Comparison of ENCODE assay signal across 8 cellular contexts in genomic region chr17:80263253-80264047, GRCh38. TPM values are rescaled to one million over a fixed set of nuclear protein-coding genes. Genes with fewer than 3 reads are reported as not detected.
DNase-seq lines count a peak whose midpoint lies in the region; ATAC-seq and TF ChIP-seq lines count a peak whose summit lies in the region.

No MANE protein-coding gene starts in this region.

- H3K4me3 ChIP-seq in DOHH2 (ENCODE audit: low read length) = peak overlapping the region; percentile 8; the same call in 1 of the 2 replicates
- peak overlapping the region in 54 of 59 donors; percentile 2 to 67 (median 36) for H3K4me3 ChIP-seq in dorsolateral prefrontal cortex
- H3K4me3 ChIP-seq in mononuclear cell (ENCODE audit: low read length) = peak overlapping the region; percentile 73
- H3K4me3 ChIP-seq in HAP-1 = no peak overlapping the region

- intact Hi-C loops in dorsolateral prefrontal cortex (cut with DNase I) = loop anchor here in 1 of 2 donors (5.0 kb wide), 1 partner anchor 116 kb away; the partner anchor contains the start of gene EIF4A3

- H3K27me3 ChIP-seq in DOHH2 (ENCODE audit: control insufficient read depth, low read length) = peaks cover 63% of the 10 kb centered on the region
- H3K27me3 ChIP-seq in dorsolateral prefrontal cortex = no peaks in the 10 kb centered on the region
- H3K27me3 ChIP-seq in mononuclear cell (ENCODE audit: insufficient read depth, low read length) = no peaks in the 10 kb centered on the region
- H3K27me3 ChIP-seq in HAP-1 (ENCODE audit: low read depth) = no peaks in the 10 kb centered on the region

- H3K27ac ChIP-seq in DOHH2 (ENCODE audit: low read depth, low read length) = no peak overlapping the region
- peak overlapping the region in 49 of 59 donors; percentile 0 to 99 (median 57) for H3K27ac ChIP-seq in dorsolateral prefrontal cortex

- in situ Hi-C loops in HAP-1 (cut with MboI; ENCODE audit: low sequenced_read_pairs) = no loop called here

- peak; percentile 39 for ATAC-seq in GM21619 (IDR thresholded peaks at IDR 0.05; ENCODE audit: unreplicated experiment)

- no peaks in the 10 kb centered on the region for H3K9me2 ChIP-seq in DOHH2 (replicated peaks; ENCODE audit: control insufficient read depth, low read length)

- DNase-seq in NAMALWA (ENCODE audit: low spot score) (peak; percentile 97), dorsolateral prefrontal cortex (peak in 4 of 10 donors; percentile 40 to 65 (median 55)), HAP-1 (ENCODE audit: low spot score in 2 of 2) (no peak)
- DNase-seq in activated CD4-positive, alpha-beta T cell treated with anti-CD3 and anti-CD28 coated beads for 1 hour = peak; percentile 87
- DNase-seq in stimulated activated CD8-positive, alpha-beta memory T cell treated with anti-CD3 and anti-CD28 coated beads, Interleukin-4, amount 100 ng/mL, for 4 hours (ENCODE audit: low read depth in 2 of 2, low spot score in 1 of 2) = peak; percentile 76 to 79

- H3K36me3 ChIP-seq in DOHH2 (ENCODE audit: control insufficient read depth, low read length) (no peaks in the 10 kb centered on the region), HAP-1 (replicated peaks) (no peaks in the 10 kb centered on the region; the same call in 1 of the 2 replicates)

- no peaks in the 10 kb centered on the region for H3K79me2 ChIP-seq in DOHH2 (ENCODE audit: control insufficient read depth, low read length)

- peaks cover 24% of the 10 kb centered on the region for H3F3A ChIP-seq in DOHH2 (ENCODE audit: control insufficient read depth, insufficient read depth)

- H4K20me1 ChIP-seq in DOHH2 (ENCODE audit: control insufficient read depth, insufficient read depth, low read depth, low read length) = peaks cover 4% of the 10 kb centered on the region; the same call in 1 of the 2 replicates

- H3K4me1 ChIP-seq in DOHH2 (ENCODE audit: control insufficient read depth, low read length) (peaks cover 32% of the 10 kb centered on the region), mononuclear cell (ENCODE audit: insufficient read depth, low read length) (peaks cover 70% of the 10 kb centered on the region), HAP-1 (peaks cover 10% of the 10 kb centered on the region)

- peak overlapping the region; percentile 59 for H3K4me2 ChIP-seq in DOHH2 (ENCODE audit: low read length)

- TF ChIP-seq CTCF in DOHH2 (IDR thresholded peaks at IDR 0.05; ENCODE audit: low read depth, low read length, poor library complexity, severe bottlenecking) = no peak
- TF ChIP-seq CTCF in dorsolateral prefrontal cortex (IDR thresholded peaks at IDR 0.05 in 54 of 56, conservative IDR thresholded peaks at IDR 0.05 in 2 of 56; ENCODE audit: low read depth in 1 of 56, partially characterized antibody in 56 of 56) = no peak

- H3K9me3 ChIP-seq in DOHH2 (ENCODE audit: control insufficient read depth, insufficient read depth, low read length) = no peaks in the 10 kb centered on the region
- no peaks in the 10 kb centered on the region for H3K9me3 ChIP-seq in mononuclear cell (ENCODE audit: low read depth, low read length)
- no peaks in the 10 kb centered on the region for H3K9me3 ChIP-seq in HAP-1

RNA-seq across cellular contexts. Expression of gene RNF213, which starts 2.8 kb away (rescaled TPM):
- 100 to 1,000 TPM in 11 of 120 experiments, 10 to 100 TPM in 109; 39.0 to 137 (median 70.6) TPM for total RNA-seq in dorsolateral prefrontal cortex
- 234 TPM for total RNA-seq in mononuclear cell

RNA-seq across cellular contexts. Expression of gene SLC26A11, which starts 43.2 kb away (rescaled TPM):
- total RNA-seq in dorsolateral prefrontal cortex = 10 to 100 TPM; 22.0 to 66.8 (median 39.7) TPM
- 21.9 TPM for total RNA-seq in mononuclear cell

RNA-seq across cellular contexts. Expression of gene SGSH, which starts 43.3 kb away (rescaled TPM):
- total RNA-seq in dorsolateral prefrontal cortex = 10 to 100 TPM; 16.5 to 51.4 (median 26.9) TPM
- 31.3 TPM for total RNA-seq in mononuclear cell

Comparison
In these comparisons a context has a peak if more than half of its experiments do, and no peak if none do; other contexts are left out.
1. DNase-seq: peak in NAMALWA (single experiment), activated CD4-positive, alpha-beta T cell treated with anti-CD3 and anti-CD28 coated beads for 1 hour (single experiment) and stimulated activated CD8-positive, alpha-beta memory T cell treated with anti-CD3 and anti-CD28 coated beads, Interleukin-4, amount 100 ng/mL, for 4 hours (2 of 2); none in HAP-1 (0 of 2).